8 cellular contexts compared by ENCODE assay signal in the genomic region with DNA sequence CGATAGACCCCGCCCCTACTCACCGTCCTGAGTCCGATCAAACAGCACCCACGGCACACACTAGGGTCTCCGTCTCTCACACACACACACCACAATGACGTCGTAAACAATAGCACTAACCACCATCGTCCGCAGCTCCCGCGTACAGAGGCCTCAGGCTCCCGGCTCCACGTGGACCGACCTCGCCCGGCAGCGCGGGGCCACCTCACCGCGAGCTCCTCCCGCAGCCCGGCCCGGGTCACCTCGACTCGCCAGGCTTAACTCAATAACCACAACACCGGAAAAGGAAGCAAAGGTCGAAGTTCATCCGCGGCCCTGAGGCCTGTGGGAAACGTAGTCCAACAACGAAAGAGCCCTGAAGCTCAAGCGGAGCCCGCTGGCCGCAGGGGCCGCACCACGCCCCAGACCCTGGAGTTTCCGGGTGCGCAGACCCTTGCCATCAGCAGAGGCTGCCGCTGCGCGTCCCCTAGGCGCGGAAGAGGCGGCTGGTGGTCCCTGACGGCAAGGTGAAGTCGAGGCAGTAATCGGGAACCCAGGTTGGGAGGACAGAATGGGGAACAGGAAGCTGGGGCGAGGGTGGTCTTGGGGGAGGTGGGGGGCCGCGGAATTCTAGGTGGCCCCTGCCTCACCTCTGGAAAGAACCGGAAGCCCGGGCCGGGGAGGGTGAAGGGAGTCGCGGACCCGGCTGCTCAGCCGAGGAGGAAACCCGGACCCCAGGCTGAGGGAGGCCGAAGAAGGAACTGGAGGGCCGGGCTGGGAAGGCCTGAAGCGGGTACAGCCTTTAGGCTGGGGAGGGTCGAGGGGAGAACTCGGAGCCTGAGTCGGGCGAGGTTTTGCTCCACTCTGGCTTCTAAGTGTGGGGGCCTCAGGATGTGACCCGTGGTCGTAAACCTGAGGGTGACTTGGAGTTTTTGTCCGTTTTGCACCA. TPM values are rescaled to one million over a fixed set of nuclear protein-coding genes. Genes with fewer than 3 reads are reported as not detected.
DNase-seq lines count a peak whose midpoint lies in the region; ATAC-seq and TF ChIP-seq lines count a peak whose summit lies in the region.

TSS of gene ZNF529 (minus strand) at position 273 of the 928 bp plus-strand sequence. CDS start 946 bp downstream, outside the sequence.

- intact Hi-C loops in heart right ventricle (cut with DNase I) (loop anchor here in 3 of 10 donors (1.0 to 10.0 kb wide), 4 partner anchors 32 to 262 kb away; partner anchors contain the start of genes ZNF260 (in 2 of the 3), ZNF382 (in 1 of the 3), ZNF567 (in 1 of the 3) and ZNF790 (in 1 of the 3)), posterior cingulate gyrus (cut with DNase I) (loop anchor here (5.0 kb wide), 1 partner anchor 46 kb away; the partner anchor contains the start of gene ZNF260)

- peak within 1 kb of the TSS; percentile 17 to 91 (median 87) for H3K27ac ChIP-seq in heart right ventricle
- H3K27ac ChIP-seq in upper lobe of left lung = peak within 1 kb of the TSS; percentile 87 to 92 (median 91)

- H3K9me3 ChIP-seq in adipocyte (ENCODE audit: control insufficient read depth, low read length) = peaks cover 18% of the 10 kb centered on the region
- H3K9me3 ChIP-seq in heart right ventricle = peaks cover 0 to 74% (median 3%) of the 10 kb centered on the region in 11 donors
- H3K9me3 ChIP-seq in upper lobe of left lung = peaks cover 0 to 35% (median 27%) of the 10 kb centered on the region in 4 donors

- peak; percentile 91 for ATAC-seq in HG02798 (IDR thresholded peaks at IDR 0.05; ENCODE audit: poor library complexity, unreplicated experiment)
- peak; percentile 98 to 99 (median 99) for ATAC-seq in heart right ventricle
- peak; percentile 96 to 99 for ATAC-seq in upper lobe of left lung (ENCODE audit: low FRiP score in 2 of 2)

- no peak for TF ChIP-seq EP300 in upper lobe of left lung (IDR thresholded peaks at IDR 0.05)

- WGBS in heart right ventricle, 2 donors = 1% methylated on average over 69 of the region's 69 CpGs
- 2% methylated on average over 26 to 36 of the region's 69 CpGs for WGBS in upper lobe of left lung, 2 donors

- H3K4me1 ChIP-seq in adipocyte (ENCODE audit: control insufficient read depth, insufficient read depth, low read length) (peaks cover 18% of the 10 kb centered on the region), heart right ventricle (peaks cover 3 to 26% (median 19%) of the 10 kb centered on the region in 9 donors), upper lobe of left lung (peaks cover 10 to 22% (median 12%) of the 10 kb centered on the region in 4 donors)

- peak; percentile 63 for DNase-seq in NCI-H1436 (lab: John Stamatoyannopoulos, UW)
- peak; percentile 77 for DNase-seq in SW480 (ENCODE audit: low spot score)
- DNase-seq in adipocyte (ENCODE audit: low read depth) = peak; percentile 94
- peak; percentile 82 to 91 for DNase-seq in heart right ventricle
- DNase-seq in posterior cingulate gyrus = peak; percentile 85 to 99 (median 92)
- peak; percentile 94 for DNase-seq in upper lobe of left lung

- peaks cover 38% of the 10 kb centered on the region for H3K36me3 ChIP-seq in adipocyte (ENCODE audit: control insufficient read depth, insufficient read depth, low read length, severe bottlenecking)
- H3K36me3 ChIP-seq in heart right ventricle = peaks cover 0 to 70% (median 37%) of the 10 kb centered on the region in 9 donors
- peaks cover 8 to 39% (median 24%) of the 10 kb centered on the region in 4 donors for H3K36me3 ChIP-seq in upper lobe of left lung

- TF ChIP-seq POLR2A in upper lobe of left lung (IDR thresholded peaks at IDR 0.05) = peak in 3 of 4 donors; percentile 74 to 80 (median 76)

- H3K4me3 ChIP-seq in GM12875 (ENCODE audit: low read depth, low read length) (peak within 1 kb of the TSS; percentile 82), adipocyte (ENCODE audit: low read length) (peak within 1 kb of the TSS; percentile 97), heart right ventricle (peak within 1 kb of the TSS; percentile 69 to 89 (median 83)), upper lobe of left lung (peak within 1 kb of the TSS; percentile 70 to 95 (median 77))

- TF ChIP-seq CTCF in GM12875 (IDR thresholded peaks at IDR 0.05; ENCODE audit: borderline replicate concordance, insufficient read depth, low read depth, low read length) (no peak), heart right ventricle (IDR thresholded peaks at IDR 0.05) (peak in 2 of 9 donors; percentile 8 to 13), upper lobe of left lung (IDR thresholded peaks at IDR 0.05) (peak in 1 of 6 experiments; percentile 9)

- H3K27me3 ChIP-seq in adipocyte (replicated peaks; ENCODE audit: control insufficient read depth, insufficient read depth, low read length) = no peaks in the 10 kb centered on the region
- H3K27me3 ChIP-seq in heart right ventricle = no peaks in the 10 kb centered on the region
- H3K27me3 ChIP-seq in upper lobe of left lung = no peaks in the 10 kb centered on the region

- peak within 1 kb of the TSS; percentile 92 for H3K9ac ChIP-seq in adipocyte (ENCODE audit: low read length)

RNA-seq across cellular contexts. Expression of gene ZNF529, which starts in this region (rescaled TPM):
- total RNA-seq in heart right ventricle = 10 to 100 TPM; 10.7 to 18.4 (median 15.4) TPM
- 10 to 100 TPM in 1 of 2 donors, 1 to 10 TPM in 1; 3.4 to 14.0 TPM for polyA plus RNA-seq in heart right ventricle
- total RNA-seq in upper lobe of left lung = 10 to 100 TPM in 3 of 6 donors, 1 to 10 TPM in 3; 6.0 to 18.9 (median 10.0) TPM

Comparison
In these comparisons a context has a peak if more than half of its experiments do, and no peak if none do; other contexts are left out.
1. Peak in every context shown above with its lines: DNase-seq, ATAC-seq, H3K4me3 ChIP-seq and H3K27ac ChIP-seq.